Comparison of ENCODE assay signal across 28 cellular contexts in genomic region chr7:51209426-51209825, GRCh38.
DNase-seq lines count a peak whose midpoint lies in the region; ATAC-seq, FAIRE-seq and TF ChIP-seq lines count a peak whose summit lies in the region.
"Had no signal": no experiment of that assay in that cellular context is flagged by ENCODE, and none has a peak within 500 bp of the region (broad histone marks: within the 10 kb centered on the region; RNA-seq: fewer than 3 reads in every experiment).

No MANE protein-coding gene starts in this region.

- H3K9ac ChIP-seq in PC-3 (ENCODE audit: low read length), result no peak overlapping the region
- H3K9ac ChIP-seq: BLaER1 treated with 17β-estradiol and CSF1 and Interleukin-3, amounts not matched to agents 10 nM and 100 nM had no signal

- CTCF ChIA-PET in PC-3 (lab: Charles Lee), result no interaction called here

- H2AFZ ChIP-seq in PC-3 (ENCODE audit: low read length), result no peak overlapping the region

- no peaks in the 10 kb centered on the region for H3K9me2 ChIP-seq in PC-3 (replicated peaks; ENCODE audit: low read length)

- no peak overlapping the region for H3K4me3 ChIP-seq in PC-3 (ENCODE audit: low read length)
- H3K4me3 ChIP-seq: adrenal gland; BLaER1 treated with 17β-estradiol and CSF1 and Interleukin-3, amounts not matched to agents 10 nM and 100 nM; body of pancreas; pancreas; SJCRH30 had no signal

- 0 out of 2 replicates have a peak, but pooled peaks cover 8% of the 10 kb centered on the region for H3K4me1 ChIP-seq in PC-3 (ENCODE audit: insufficient read depth, low read length)
- H3K4me1 ChIP-seq: adrenal gland; BLaER1 treated with 17β-estradiol and CSF1 and Interleukin-3, amounts not matched to agents 10 nM and 100 nM; body of pancreas; pancreas; SJCRH30 had no signal

- POLR2A ChIA-PET in PC-3 (lab: Charles Lee; ENCODE audit: unreplicated experiment), result no interaction called here

- no peaks in the 10 kb centered on the region for H3F3A ChIP-seq in PC-3 (ENCODE audit: low read length, unreplicated experiment)

- ATAC-seq in PC-3 (peak; percentile 61), HG03159 (IDR thresholded peaks at IDR 0.05; ENCODE audit: unreplicated experiment) (no peak), HG03442 (IDR thresholded peaks at IDR 0.05; ENCODE audit: unreplicated experiment) (no peak)
- ATAC-seq: body of pancreas, pancreas, T-cell had no signal

- no TSS peak for BruUV-seq in PC-3 (replicated peaks; lab: Mats Ljungman, UMichigan)

- DNase-seq in ACHN (peak; percentile 56), DMS53 treated with DMSO at 0.1 percent for 48 hours (lab: John Stamatoyannopoulos, UW; ENCODE audit: unreplicated experiment) (peak; percentile 25), PC-3 (no peak), myocyte (ENCODE audit: low read depth) (peak; percentile 83), frontal cortex (ENCODE audit: low spot score in 2 of 2) (no peak), NCI-H82 treated with DMSO at 0.1 percent for 48 hours (lab: John Stamatoyannopoulos, UW; ENCODE audit: unreplicated experiment) (no peak)
- DNase-seq: activated CD4-positive, alpha-beta T cell treated with anti-CD3 and anti-CD28 coated beads, Interleukin-2, amount 50 U/mL, for 4 hours; activated naive CD4-positive, alpha-beta T cell treated with anti-CD3 and anti-CD28 coated beads for 36 hours; adrenal gland; body of pancreas; H7; islet precursor cell; midbrain; NCI-H1092; NCI-H2081; NCI-H2227 treated with DMSO at 0.1 percent for 48 hours; NCI-H526 treated with DMSO at 0.1 percent for 48 hours; pancreas; retina; SJCRH30; stimulated activated CD4-positive, alpha-beta T cell treated with anti-CD3 and anti-CD28 coated beads, Interleukin-2, amount 100 ng/mL, for 24 hours; T-cell; trophoblast cell had no signal

- in situ Hi-C loops in ACHN (cut with HindIII; ENCODE audit: low pct_ligation_motif_present, low pct_unique_long_range_greater_than_20kb, low sequenced_read_pairs), result no loop called here

- no peak for TF ChIP-seq CTCF in PC-3 (conservative IDR thresholded peaks at IDR 0.05; ENCODE audit: low read depth, low read length)

- no peaks in the 10 kb centered on the region for H3K9me3 ChIP-seq in PC-3 (ENCODE audit: low read length)
- H3K9me3 ChIP-seq: adrenal gland, body of pancreas, pancreas, SJCRH30 had no signal

- FAIRE-seq in frontal cortex (lab: Jason Lieb, UNC), result no peak
- FAIRE-seq: endothelial cell of umbilical vein, pancreas, TTC549 had no signal

- no peak overlapping the region for H3K4me2 ChIP-seq in PC-3 (ENCODE audit: low read length)
- H3K4me2 ChIP-seq: BLaER1 treated with 17β-estradiol and CSF1 and Interleukin-3, amounts not matched to agents 10 nM and 100 nM had no signal

- no peaks in the 10 kb centered on the region for H4K20me1 ChIP-seq in PC-3 (ENCODE audit: low read length)
- H4K20me1 ChIP-seq: BLaER1 treated with 17β-estradiol and CSF1 and Interleukin-3, amounts not matched to agents 10 nM and 100 nM had no signal

- H3K27ac ChIP-seq in PC-3 (ENCODE audit: low read length), result no peak overlapping the region
- H3K27ac ChIP-seq: adrenal gland; BLaER1 treated with 17β-estradiol and CSF1 and Interleukin-3, amounts not matched to agents 10 nM and 100 nM; body of pancreas; pancreas; SJCRH30 had no signal

- intact Hi-C loops in PC-3 (cut with micrococcal nuclease), result no loop called here

- H3K27me3 ChIP-seq in PC-3 (ENCODE audit: low read length), result no peaks in the 10 kb centered on the region
- H3K27me3 ChIP-seq: adrenal gland; BLaER1 treated with 17β-estradiol and CSF1 and Interleukin-3, amounts not matched to agents 10 nM and 100 nM; body of pancreas; pancreas; SJCRH30 had no signal

- no peaks in the 10 kb centered on the region for H3K36me3 ChIP-seq in PC-3 (ENCODE audit: low read depth, low read length)
- H3K36me3 ChIP-seq: adrenal gland; BLaER1 treated with 17β-estradiol and CSF1 and Interleukin-3, amounts not matched to agents 10 nM and 100 nM; pancreas; SJCRH30 had no signal

- no peaks in the 10 kb centered on the region for H3K79me2 ChIP-seq in PC-3 (ENCODE audit: low read length)

Comparison
In these comparisons a context has a peak if more than half of its experiments do, and no peak if none do; other contexts are left out.
1. DNase-seq: peak in ACHN (single experiment), DMS53 treated with DMSO at 0.1 percent for 48 hours (single experiment) and myocyte (single experiment); none in PC-3 (single experiment), frontal cortex (0 of 2) and NCI-H82 treated with DMSO at 0.1 percent for 48 hours (single experiment).